In genomic region chr1:12075195-12076114, GRCh38 we compare ENCODE assay signal across 13 cellular contexts. TPM values are rescaled to one million over a fixed set of nuclear protein-coding genes. Genes with fewer than 3 reads are reported as not detected.
DNase-seq lines count a peak whose midpoint lies in the region; ATAC-seq and TF ChIP-seq lines count a peak whose summit lies in the region.
"Had no signal": no experiment of that assay in that cellular context is flagged by ENCODE, and none has a peak within 500 bp of the region (broad histone marks: within the 10 kb centered on the region; RNA-seq: fewer than 3 reads in every experiment).

No MANE protein-coding gene starts in this region.

- no peaks in the 10 kb centered on the region for H4K20me1 ChIP-seq in mammary epithelial cell (ENCODE audit: insufficient read depth, low read length)

- no peak overlapping the region for H3K4me3 ChIP-seq in AG09309 (ENCODE audit: control insufficient read depth, low read depth, low read length)
- no peak overlapping the region for H3K4me3 ChIP-seq in mammary epithelial cell (replicated peaks in 1 of 3; ENCODE audit: insufficient read depth in 1 of 3, low read depth in 2 of 3, low read length in 3 of 3)
- H3K4me3 ChIP-seq: stomach had no signal

- BruUV-seq in mammary epithelial cell (replicated peaks; lab: Mats Ljungman, UMichigan): no TSS peak

- CTCF ChIA-PET in mammary epithelial cell (lab: Charles Lee; ENCODE audit: low non-redundant PET): no interaction called here

- no peak for ATAC-seq in HG03108 (IDR thresholded peaks at IDR 0.05; ENCODE audit: unreplicated experiment)
- ATAC-seq in HG03045 (IDR thresholded peaks at IDR 0.05; ENCODE audit: unreplicated experiment): no peak
- ATAC-seq in GM18867 (IDR thresholded peaks at IDR 0.05; ENCODE audit: unreplicated experiment): no peak
- ATAC-seq: natural killer cell treated with Interleukin-12 subunit alpha and Interleukin-12 subunit beta and Interleukin-15 and Interleukin-18, amount 100 ng/mL, for 72 hours had no signal

- intact Hi-C loops in mammary epithelial cell (cut with micrococcal nuclease): no loop called here

- dilution Hi-C loops in mammary epithelial cell (cut with HindIII; ENCODE audit: low sequenced_read_pairs): loop anchor here (5.0 kb wide), 1 partner anchor 93 kb away; the partner anchor contains the start of gene MFN2

- WGBS in mammary epithelial cell (ENCODE audit: low coverage, missing lambda C conversion rate): 66% methylated on average over 17 of the region's 19 CpGs

- H3K27me3 ChIP-seq in mammary epithelial cell (ENCODE audit: insufficient read depth, low read length): no peaks in the 10 kb centered on the region

- no peak overlapping the region for H3K4me2 ChIP-seq in mammary epithelial cell (ENCODE audit: insufficient read depth, low read depth, low read length)

- H3K4me1 ChIP-seq in mammary epithelial cell (ENCODE audit: insufficient read depth, low read length): no peaks in the 10 kb centered on the region

- H3K36me3 ChIP-seq in mammary epithelial cell (ENCODE audit: insufficient read depth, low read length): no peaks in the 10 kb centered on the region
- H3K36me3 ChIP-seq: stomach had no signal

- DNase-seq in AG09309 (ENCODE audit: low read depth) (peak; percentile 87), HCEC 1CT (peak; percentile 42), mammary epithelial cell (peak; percentile 57), mucosa of gallbladder (ENCODE audit: low spot score) (peak; percentile 41), retina (no peak)
- DNase-seq: activated T-cell treated with anti-CD3 and anti-CD28 coated beads, Interleukin-2, amount 50 U/mL, for 48 hours; COR-L47; NCI-H1436 treated with DMSO at 0.1 percent for 48 hours; stomach had no signal

- no peaks in the 10 kb centered on the region for H3K9me3 ChIP-seq in mammary epithelial cell (replicated peaks; ENCODE audit: insufficient read depth, low read length)

- no peak for TF ChIP-seq CTCF in AG09309 (IDR thresholded peaks at IDR 0.05; ENCODE audit: control insufficient read depth, insufficient read depth, low read depth, low read length, missing control alignments)
- TF ChIP-seq CTCF in mammary epithelial cell (conservative IDR thresholded peaks at IDR 0.05 in 1 of 2, IDR thresholded peaks at IDR 0.05 in 1 of 2; ENCODE audit: extremely low read depth in 1 of 2, insufficient read depth in 1 of 2, low read depth in 1 of 2, low read length in 2 of 2): no peak

- H3K9ac ChIP-seq in mammary epithelial cell (ENCODE audit: insufficient read depth, low read length): no peak overlapping the region

- in situ Hi-C loops in mammary epithelial cell (cut with MboI; ENCODE audit: low sequenced_read_pairs in 2 of 2): no loop called here

- H3K79me2 ChIP-seq in mammary epithelial cell (ENCODE audit: insufficient read depth, low read length): no peaks in the 10 kb centered on the region

- H3K27ac ChIP-seq in mammary epithelial cell (ENCODE audit: insufficient read depth, low read depth, low read length): no peak overlapping the region
- H3K27ac ChIP-seq: stomach had no signal

- no peak overlapping the region for H2AFZ ChIP-seq in mammary epithelial cell (ENCODE audit: low read depth, low read length)

RNA-seq across cellular contexts. Expression of gene TNFRSF8, which starts 12.4 kb away (rescaled TPM):
- total RNA-seq in mammary epithelial cell: not detected
- polyA plus RNA-seq in mammary epithelial cell: 0.08 TPM
- polyA minus RNA-seq in mammary epithelial cell: not detected
- 2.3 TPM for total RNA-seq in mucosa of gallbladder

RNA-seq across cellular contexts. Expression of gene MIIP, which starts 56.2 kb away (rescaled TPM):
- total RNA-seq in mammary epithelial cell (10 to 100 TPM; 19.3 to 24.5 TPM), mucosa of gallbladder (20.9 TPM)
- 15.5 TPM for polyA plus RNA-seq in mammary epithelial cell
- 29.7 TPM for polyA minus RNA-seq in mammary epithelial cell
